10 cellular contexts compared by ENCODE assay signal in genomic region chr6:11329841-11330765, GRCh38.
DNase-seq lines count a peak whose midpoint lies in the region; ATAC-seq and TF ChIP-seq lines count a peak whose summit lies in the region.
"Had no signal": no experiment of that assay in that cellular context is flagged by ENCODE, and none has a peak within 500 bp of the region (broad histone marks: within the 10 kb centered on the region; RNA-seq: fewer than 3 reads in every experiment).

No MANE protein-coding gene starts in this region.

- no peak for TF ChIP-seq CTCF in brain microvascular endothelial cell (IDR thresholded peaks at IDR 0.05; ENCODE audit: low read depth, low read length, missing control alignments)

- no peaks in the 10 kb centered on the region for H3K9me3 Mint-ChIP-seq in activated naive CD8-positive, alpha-beta T cell (ENCODE audit: low read depth)
- no peaks in the 10 kb centered on the region for H3K9me3 Mint-ChIP-seq in memory B cell

- peaks cover 26% of the 10 kb centered on the region for H3K36me3 Mint-ChIP-seq in activated naive CD8-positive, alpha-beta T cell
- H3K36me3 Mint-ChIP-seq in memory B cell, result peaks cover 26% of the 10 kb centered on the region

- H3K36me3 ChIP-seq in brain microvascular endothelial cell (replicated peaks), result no peaks in the 10 kb centered on the region

- no peaks in the 10 kb centered on the region for H3K27me3 ChIP-seq in brain microvascular endothelial cell (replicated peaks)

- no peak overlapping the region for H3K4me3 ChIP-seq in brain microvascular endothelial cell (ENCODE audit: low read depth, low read length)

- intact Hi-C loops in left cardiac atrium (cut with DNase I), result no loop called here
- intact Hi-C loops in Right ventricle myocardium inferior (cut with DNase I), result no loop called here

- no peaks in the 10 kb centered on the region for H3K27me3 Mint-ChIP-seq in activated naive CD8-positive, alpha-beta T cell
- no peaks in the 10 kb centered on the region for H3K27me3 Mint-ChIP-seq in memory B cell

- DNase-seq in left cardiac atrium (no peak), Right ventricle myocardium inferior (ENCODE audit: missing footprints) (no peak), memory B cell (ENCODE audit: low spot score in 2 of 2) (no peak), brain microvascular endothelial cell (no peak), inferior parietal cortex (ENCODE audit: extremely low spot score) (no peak), NCI-H146 (lab: John Stamatoyannopoulos, UW) (no peak)
- no peak for DNase-seq in stimulated activated CD4-positive, alpha-beta T cell treated with anti-CD3 and anti-CD28 coated beads, Interleukin-1b, Interleukin-23, amount 100 ng/mL, for 48 hours
- DNase-seq: activated CD4-positive, alpha-beta T cell treated with anti-CD3 and anti-CD28 coated beads, Interleukin-2, amount 50 U/mL, for 48 hours; COR-L47 had no signal

- in situ Hi-C loops in brain microvascular endothelial cell (cut with HindIII; ENCODE audit: low pct_ligation_motif_present, low sequenced_read_pairs), result no loop called here

- H3K4me3 Mint-ChIP-seq in activated naive CD8-positive, alpha-beta T cell, result peak overlapping the region; percentile 17
- H3K4me3 Mint-ChIP-seq in memory B cell, result no peak overlapping the region

- H3K27ac Mint-ChIP-seq in activated naive CD8-positive, alpha-beta T cell, result peak overlapping the region; percentile 74
- peak overlapping the region; percentile 53 for H3K27ac Mint-ChIP-seq in memory B cell

- peaks cover 73% of the 10 kb centered on the region for H3K4me1 Mint-ChIP-seq in activated naive CD8-positive, alpha-beta T cell (ENCODE audit: low read depth)
- H3K4me1 Mint-ChIP-seq in memory B cell, result peaks cover 51% of the 10 kb centered on the region

- ATAC-seq in left cardiac atrium (peak; percentile 27 to 61), Right ventricle myocardium inferior (no peak), memory B cell (ENCODE audit: low read depth) (no peak)

- no peak overlapping the region for H3K27ac ChIP-seq in brain microvascular endothelial cell

Comparison
In these comparisons a context has a peak if more than half of its experiments do, and no peak if none do; other contexts are left out.
1. ATAC-seq: peak in left cardiac atrium (2 of 2); none in Right ventricle myocardium inferior (single experiment) and memory B cell (single experiment).